In genomic region chr15:74397239-74398068, GRCh38 we compare ENCODE assay signal across 10 cellular contexts. TPM values are rescaled to one million over a fixed set of nuclear protein-coding genes. Genes with fewer than 3 reads are reported as not detected.
DNase-seq lines count a peak whose midpoint lies in the region; ATAC-seq and TF ChIP-seq lines count a peak whose summit lies in the region.
"Had no signal": no experiment of that assay in that cellular context is flagged by ENCODE, and none has a peak within 500 bp of the region (broad histone marks: within the 10 kb centered on the region; RNA-seq: fewer than 3 reads in every experiment).

No MANE protein-coding gene starts in this region.

- H3K4me1 ChIP-seq in PC-9 (replicated peaks; ENCODE audit: insufficient read depth) (peaks cover 74% of the 10 kb centered on the region), mucosa of descending colon (ENCODE audit: low read depth) (peaks cover 1% of the 10 kb centered on the region)

- CTCF ChIA-PET in PC-9 (lab: Charles Lee), result interaction anchor here (0.6 to 1.0 kb wide), 3 partner anchors 12 to 22 kb away, joined by 3 to 4 read pairs (median 3); no protein-coding TSS in a partner anchor

- 0 out of 2 replicates have a peak, but pooled peaks cover 4% of the 10 kb centered on the region for H3K79me2 ChIP-seq in PC-9 (ENCODE audit: low read depth)

- H2AFZ ChIP-seq in PC-9, result no peak overlapping the region

- POLR2A ChIA-PET in PC-9 (lab: Charles Lee; ENCODE audit: unreplicated experiment), result interaction anchor here (0.6 to 1.4 kb wide), 7 partner anchors 9 to 1264 kb away, joined by 3 to 13 read pairs (median 8); partner anchors contain the start of gene SEMA7A

- intact Hi-C loops in PC-9 (cut with micrococcal nuclease; ENCODE audit: unreplicated experiment), result loop anchor here (1.0 to 2.0 kb wide), 3 partner anchors 9 to 23 kb away; no protein-coding TSS in a partner anchor
- intact Hi-C loops in mucosa of descending colon (cut with DNase I, micrococcal nuclease), result no loop called here

- H3F3A ChIP-seq in PC-9 (ENCODE audit: insufficient read depth, low read depth), result peaks cover 20% of the 10 kb centered on the region; the same call in 1 of the 2 replicates

- peak in 1 of 2 experiments; percentile 51 for DNase-seq in PC-9
- DNase-seq in mucosa of descending colon, result no peak
- no peak for DNase-seq in cerebellar cortex (ENCODE audit: low spot score)
- DNase-seq in mesenteric fat pad (ENCODE audit: low spot score), result no peak
- DNase-seq in AG20443 (ENCODE audit: low spot score), result no peak
- DNase-seq: cerebellar nuclear complex, NCI-H2081, retina had no signal

- no peaks in the 10 kb centered on the region for H3K27me3 ChIP-seq in PC-9 (ENCODE audit: insufficient read depth, low read depth)

- ATAC-seq in GM21737 (IDR thresholded peaks at IDR 0.05; ENCODE audit: unreplicated experiment) (peak; percentile 26), mucosa of descending colon (peak; percentile 37)

- no peaks in the 10 kb centered on the region for H3K9me3 ChIP-seq in PC-9 (ENCODE audit: insufficient read depth, low read depth)
- no peaks in the 10 kb centered on the region for H3K9me3 ChIP-seq in mucosa of descending colon

- no peaks in the 10 kb centered on the region for H4K20me1 ChIP-seq in PC-9 (ENCODE audit: insufficient read depth)

- no peaks in the 10 kb centered on the region for H3K36me3 ChIP-seq in PC-9 (ENCODE audit: low read depth)
- H3K36me3 ChIP-seq in mucosa of descending colon (ENCODE audit: low read depth), result no peaks in the 10 kb centered on the region

- H3K4me2 ChIP-seq in PC-9, result peak overlapping the region; percentile 76

- H3K27ac ChIP-seq in PC-9, result peak overlapping the region; percentile 98

- BruUV-seq in PC-9 (replicated peaks; lab: Mats Ljungman, UMichigan), result TSS peak; percentile 86

- H3K4me3 ChIP-seq in GM12875 (ENCODE audit: low read depth, low read length) (peak overlapping the region; percentile 36), PC-9 (0 out of 2 replicates have a peak overlapping the region, but pooled peaks have one; percentile 22), mucosa of descending colon (no peak overlapping the region)

- TF ChIP-seq CTCF in GM12875 (IDR thresholded peaks at IDR 0.05; ENCODE audit: borderline replicate concordance, insufficient read depth, low read depth, low read length), result no peak
- TF ChIP-seq CTCF in PC-9 (conservative IDR thresholded peaks at IDR 0.05), result no peak
- TF ChIP-seq CTCF in mucosa of descending colon (IDR thresholded peaks at IDR 0.05), result no peak

- H3K9me2 ChIP-seq in PC-9 (ENCODE audit: insufficient read depth), result no peaks in the 10 kb centered on the region

RNA-seq across cellular contexts. Expression of gene CYP11A1, which starts 30.0 kb away (rescaled TPM):
- total RNA-seq in PC-9 (2021), result 7.1 and 9.6 TPM in 2 replicates
- under 1 TPM; 0.52 to 0.82 (median 0.60) TPM for total RNA-seq in mucosa of descending colon
- 1.9 TPM for total RNA-seq in mesenteric fat pad

RNA-seq across cellular contexts. Expression of gene SEMA7A, which starts 36.3 kb away (rescaled TPM):
- total RNA-seq in PC-9 (2021) (8.3 and 14.5 TPM in 2 replicates), mucosa of descending colon (1 to 10 TPM; 1.6 to 3.7 (median 3.0) TPM), mesenteric fat pad (2.1 TPM)
